19 cellular contexts compared by ENCODE assay signal in the genomic region with DNA sequence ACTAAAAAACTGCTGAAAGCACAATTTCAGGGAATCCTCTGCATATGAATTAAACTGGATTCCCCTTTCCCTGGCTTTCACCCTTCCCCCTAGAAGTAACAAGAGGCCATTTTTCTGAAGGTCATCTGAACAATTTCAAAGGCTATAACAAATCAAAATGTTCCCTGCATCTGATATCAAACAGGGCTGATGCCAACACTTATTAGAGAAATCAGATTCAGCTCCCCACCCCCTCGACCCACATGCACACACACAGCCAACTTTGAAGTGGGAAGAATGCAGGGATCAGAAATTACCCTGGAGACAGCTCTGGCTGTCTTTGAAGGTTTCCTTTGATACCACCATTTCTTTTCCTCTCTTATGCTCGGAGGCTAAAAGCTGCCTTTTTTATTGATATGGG.
"Had no signal": no experiment of that assay in that cellular context is flagged by ENCODE, and none has a peak within 500 bp of the region (broad histone marks: within the 10 kb centered on the region; RNA-seq: fewer than 3 reads in every experiment).

No MANE protein-coding gene starts in this region.

- H3K27me3 Mint-ChIP-seq: activated naive CD8-positive, alpha-beta T cell treated with anti-CD3 and anti-CD28 coated beads for 36 hours; activated T-cell treated with anti-CD3 and anti-CD28 coated beads, Interleukin-2, amount 50 U/mL, for 24 hours; activated T-helper 17 cell treated with anti-CD3 and anti-CD28 coated beads, Interleukin-2, amount 50 U/mL, for 72 hours; memory B cell; stimulated activated naive B cell treated with anti-CD40 and anti-IgM and Interleukin-4, amounts not matched to agents 10 μg/mL and 1 μg/mL and 100 μg/mL, for 72 hours; T-cell had no signal

- H3K27ac ChIP-seq: sigmoid colon, transverse colon had no signal

- H3K36me3 ChIP-seq: transverse colon had no signal

- ATAC-seq: activated T-helper 17 cell treated with anti-CD3 and anti-CD28 coated beads, Interleukin-2, amount 50 U/mL, for 72 hours; stimulated activated naive B cell treated with anti-CD40 and anti-IgM and Interleukin-4, amounts not matched to agents 10 μg/mL and 1 μg/mL and 100 μg/mL, for 72 hours; T-cell had no signal

- H3K4me3 Mint-ChIP-seq: activated naive CD8-positive, alpha-beta T cell treated with anti-CD3 and anti-CD28 coated beads for 36 hours; activated T-cell treated with anti-CD3 and anti-CD28 coated beads, Interleukin-2, amount 50 U/mL, for 24 hours; activated T-helper 17 cell treated with anti-CD3 and anti-CD28 coated beads, Interleukin-2, amount 50 U/mL, for 72 hours; immature natural killer cell; memory B cell; nephron progenitor cell; stimulated activated naive B cell treated with anti-CD40 and anti-IgM and Interleukin-4, amounts not matched to agents 10 μg/mL and 1 μg/mL and 100 μg/mL, for 72 hours; T-cell had no signal

- H3K4me3 ChIP-seq: heart left ventricle, sigmoid colon, smooth muscle cell, transverse colon had no signal

- H3K27ac Mint-ChIP-seq: activated naive CD8-positive, alpha-beta T cell treated with anti-CD3 and anti-CD28 coated beads for 36 hours; activated T-cell treated with anti-CD3 and anti-CD28 coated beads, Interleukin-2, amount 50 U/mL, for 24 hours; activated T-helper 17 cell treated with anti-CD3 and anti-CD28 coated beads, Interleukin-2, amount 50 U/mL, for 72 hours; immature natural killer cell; memory B cell; nephron progenitor cell; stimulated activated naive B cell treated with anti-CD40 and anti-IgM and Interleukin-4, amounts not matched to agents 10 μg/mL and 1 μg/mL and 100 μg/mL, for 72 hours; T-cell had no signal

- DNase-seq: activated CD8-positive, alpha-beta memory T cell treated with anti-CD3 and anti-CD28 coated beads for 24 hours; activated CD8-positive, alpha-beta memory T cell treated with anti-CD3 and anti-CD28 coated beads, Interleukin-2, amount 50 U/mL, for 4 hours; activated naive CD4-positive, alpha-beta T cell treated with Interleukin-2 at 50 U/mL for 16 hours; activated naive CD8-positive, alpha-beta T cell treated with anti-CD3 and anti-CD28 coated beads for 36 hours; activated T-cell treated with anti-CD3 and anti-CD28 coated beads, Interleukin-2, amount 50 U/mL, for 24 hours; amniotic stem cell; immature natural killer cell; kidney glomerular epithelial cell; nephron progenitor cell; occipital lobe; sigmoid colon; stimulated activated CD4-positive, alpha-beta T cell treated with anti-CD3 and anti-CD28 coated beads, Interleukin-15, amount 100 ng/mL, for 24 hours; stimulated activated naive B cell treated with anti-CD40 and anti-IgM and Interleukin-4, amounts not matched to agents 10 μg/mL and 1 μg/mL and 100 μg/mL, for 72 hours; T-cell; transverse colon had no signal

- H3K4me2 ChIP-seq: smooth muscle cell had no signal

- H3K27me3 ChIP-seq: heart left ventricle, sigmoid colon, transverse colon had no signal

- H3K9me3 ChIP-seq: heart left ventricle, sigmoid colon, transverse colon had no signal

- H3K9me3 Mint-ChIP-seq: activated naive CD8-positive, alpha-beta T cell treated with anti-CD3 and anti-CD28 coated beads for 36 hours; activated T-cell treated with anti-CD3 and anti-CD28 coated beads, Interleukin-2, amount 50 U/mL, for 24 hours; activated T-helper 17 cell treated with anti-CD3 and anti-CD28 coated beads, Interleukin-2, amount 50 U/mL, for 72 hours; immature natural killer cell; memory B cell; nephron progenitor cell; stimulated activated naive B cell treated with anti-CD40 and anti-IgM and Interleukin-4, amounts not matched to agents 10 μg/mL and 1 μg/mL and 100 μg/mL, for 72 hours; T-cell had no signal

- H3K4me1 Mint-ChIP-seq: activated naive CD8-positive, alpha-beta T cell treated with anti-CD3 and anti-CD28 coated beads for 36 hours; activated T-helper 17 cell treated with anti-CD3 and anti-CD28 coated beads, Interleukin-2, amount 50 U/mL, for 72 hours; memory B cell; stimulated activated naive B cell treated with anti-CD40 and anti-IgM and Interleukin-4, amounts not matched to agents 10 μg/mL and 1 μg/mL and 100 μg/mL, for 72 hours; T-cell had no signal
